In genomic region chr5:139872052-139872766, GRCh38 we compare ENCODE assay signal across 19 cellular contexts.
DNase-seq lines count a peak whose midpoint lies in the region; ATAC-seq and TF ChIP-seq lines count a peak whose summit lies in the region.
"Had no signal": no experiment of that assay in that cellular context is flagged by ENCODE, and none has a peak within 500 bp of the region (broad histone marks: within the 10 kb centered on the region; RNA-seq: fewer than 3 reads in every experiment).

No MANE protein-coding gene starts in this region.

- H4K20me1 ChIP-seq in OCI-LY7 (ENCODE audit: insufficient read depth, low read length) = no peaks in the 10 kb centered on the region
- H4K20me1 ChIP-seq in hepatocyte (ENCODE audit: insufficient read depth, poor library complexity, severe bottlenecking) = no peaks in the 10 kb centered on the region

- POLR2A ChIA-PET in OCI-LY7 (lab: Charles Lee) = no interaction called here

- 79% methylated on average over 9 of the region's 9 CpGs for WGBS in hepatocyte (ENCODE audit: low lambda C conversion rate, missing lambda C conversion rate)

- H3K79me2 ChIP-seq in OCI-LY7 (ENCODE audit: insufficient read depth, low read depth, low read length) = no peaks in the 10 kb centered on the region
- no peaks in the 10 kb centered on the region for H3K79me2 ChIP-seq in hepatocyte

- CTCF ChIA-PET in OCI-LY7 (lab: Charles Lee; ENCODE audit: unreplicated experiment) = interaction anchor here (0.6 to 1.4 kb wide), 2 partner anchors 10 to 171 kb away, joined by 3 to 4 read pairs; partner anchors contain the start of gene NRG2

- no TSS peak for BruUV-seq in OCI-LY7 (replicated peaks; lab: Mats Ljungman, UMichigan)

- intact Hi-C loops in Right ventricle myocardium superior (cut with DNase I) = no loop called here
- intact Hi-C loops in left ventricle myocardium inferior (cut with micrococcal nuclease) = no loop called here
- intact Hi-C loops in OCI-LY7 (cut with micrococcal nuclease; ENCODE audit: unreplicated experiment) = no loop called here
- intact Hi-C loops in upper lobe of right lung (cut with DNase I) = no loop called here

- DNase-seq in Right ventricle myocardium superior (peak; percentile 27), left ventricle myocardium inferior (no peak), OCI-LY7 (ENCODE audit: low spot score) (no peak), hepatocyte (ENCODE audit: low spot score) (no peak), upper lobe of right lung (no peak), NCI-H187 treated with DMSO at 0.1 percent for 48 hours (lab: John Stamatoyannopoulos, UW) (no peak)
- DNase-seq in stimulated activated naive CD4-positive, alpha-beta T cell (lab: John Stamatoyannopoulos, UW) = no peak
- DNase-seq: activated gamma-delta T cell treated with Interleukin-2 at 50 U/mL for 16 hours, erythroblast, head of caudate nucleus, midbrain, NCI-H1417 treated with DMSO at 0.1 percent for 48 hours, NCI-H446 treated with DMSO at 0.1 percent for 48 hours, nucleus accumbens, tibial artery had no signal

- H2AFZ ChIP-seq in OCI-LY7 (ENCODE audit: low read length) (no peak overlapping the region), hepatocyte (no peak overlapping the region)

- no peaks in the 10 kb centered on the region for H3K27me3 ChIP-seq in left ventricle myocardium inferior (ENCODE audit: low read depth)
- H3K27me3 ChIP-seq in hepatocyte = peaks cover 3% of the 10 kb centered on the region
- no peaks in the 10 kb centered on the region for H3K27me3 ChIP-seq in upper lobe of right lung
- H3K27me3 ChIP-seq: ascending aorta, tibial artery had no signal

- H3K27ac ChIP-seq in left ventricle myocardium inferior (replicated peaks) (no peak overlapping the region), OCI-LY7 (ENCODE audit: low read depth, low read length, poor library complexity, severe bottlenecking) (no peak overlapping the region), hepatocyte (no peak overlapping the region), upper lobe of right lung (no peak overlapping the region)
- H3K27ac ChIP-seq: ascending aorta, coronary artery, tibial artery had no signal

- ATAC-seq in Right ventricle myocardium superior (ENCODE audit: poor library complexity) = no peak
- ATAC-seq in upper lobe of right lung = no peak
- no peak for ATAC-seq in HG02759 (IDR thresholded peaks at IDR 0.05; ENCODE audit: unreplicated experiment)
- ATAC-seq: activated CD4-positive, CD25-positive, alpha-beta regulatory T cell treated with anti-CD3 and anti-CD28 coated beads, Interleukin-2, amount 50 U/mL, for 24 hours had no signal

- no peaks in the 10 kb centered on the region for H3K36me3 ChIP-seq in left ventricle myocardium inferior
- no peaks in the 10 kb centered on the region for H3K36me3 ChIP-seq in OCI-LY7 (ENCODE audit: insufficient read depth, low read length)
- H3K36me3 ChIP-seq in hepatocyte (replicated peaks; ENCODE audit: insufficient read depth, low read depth) = no peaks in the 10 kb centered on the region
- H3K36me3 ChIP-seq in upper lobe of right lung = no peaks in the 10 kb centered on the region
- H3K36me3 ChIP-seq: ascending aorta had no signal

- TF ChIP-seq CTCF in left ventricle myocardium inferior (IDR thresholded peaks at IDR 0.05; ENCODE audit: borderline replicate concordance) (no peak), OCI-LY7 (conservative IDR thresholded peaks at IDR 0.05; ENCODE audit: low read length) (peak; percentile 60), hepatocyte (IDR thresholded peaks at IDR 0.05; ENCODE audit: poor library complexity) (peak; percentile 19), upper lobe of right lung (IDR thresholded peaks at IDR 0.05) (no peak)

- H3K4me2 ChIP-seq in OCI-LY7 (ENCODE audit: low read length) (no peak overlapping the region), hepatocyte (no peak overlapping the region)

- no peaks in the 10 kb centered on the region for H3K9me3 ChIP-seq in left ventricle myocardium inferior (replicated peaks)
- no peaks in the 10 kb centered on the region for H3K9me3 ChIP-seq in OCI-LY7 (ENCODE audit: low read length)
- no peaks in the 10 kb centered on the region for H3K9me3 ChIP-seq in hepatocyte (ENCODE audit: low read depth)
- H3K9me3 ChIP-seq in upper lobe of right lung = no peaks in the 10 kb centered on the region
- H3K9me3 ChIP-seq: ascending aorta had no signal

- no peaks in the 10 kb centered on the region for H3K9me2 ChIP-seq in OCI-LY7 (ENCODE audit: insufficient read depth, low read length)
- H3K9me2 ChIP-seq in hepatocyte (replicated peaks; ENCODE audit: insufficient read depth) = no peaks in the 10 kb centered on the region

- H3K4me1 ChIP-seq in left ventricle myocardium inferior (peaks cover 8% of the 10 kb centered on the region), OCI-LY7 (ENCODE audit: insufficient read depth, low read length, poor library complexity, severe bottlenecking) (no peaks in the 10 kb centered on the region), hepatocyte (ENCODE audit: insufficient read depth) (no peaks in the 10 kb centered on the region), upper lobe of right lung (no peaks in the 10 kb centered on the region)
- H3K4me1 ChIP-seq: ascending aorta had no signal

- no peak overlapping the region for H3K4me3 ChIP-seq in left ventricle myocardium inferior
- no peak overlapping the region for H3K4me3 ChIP-seq in OCI-LY7 (ENCODE audit: low read depth, low read length, poor library complexity, severe bottlenecking)
- H3K4me3 ChIP-seq in hepatocyte = no peak overlapping the region
- no peak overlapping the region for H3K4me3 ChIP-seq in upper lobe of right lung
- H3K4me3 ChIP-seq: ascending aorta, coronary artery, tibial artery had no signal

Comparison
In these comparisons a context has a peak if more than half of its experiments do, and no peak if none do; other contexts are left out.
1. CTCF ChIP-seq: peak in OCI-LY7 (single experiment) and hepatocyte (single experiment); none in left ventricle myocardium inferior (single experiment) and upper lobe of right lung (single experiment).